In genomic region chr4:175536852-175537453, GRCh38 we compare ENCODE assay signal across 8 cellular contexts.
DNase-seq lines count a peak whose midpoint lies in the region; ATAC-seq, FAIRE-seq and TF ChIP-seq lines count a peak whose summit lies in the region.

No MANE protein-coding gene starts in this region.

- no peaks in the 10 kb centered on the region for H3K9me2 ChIP-seq in OCI-LY1 (ENCODE audit: low read depth, low read length)

- intact Hi-C loops in activated CD8-positive, alpha-beta T cell treated with anti-CD3 and anti-CD28 coated beads for 36 hours (cut with micrococcal nuclease), result no loop called here
- intact Hi-C loops in pancreas (cut with DNase I), result no loop called here
- intact Hi-C loops in CD4-positive, alpha-beta memory T cell (cut with micrococcal nuclease), result no loop called here

- peak; percentile 64 for FAIRE-seq in pancreas (lab: Jason Lieb, UNC)

- no peak overlapping the region for H3K4me3 Mint-ChIP-seq in activated CD8-positive, alpha-beta T cell treated with anti-CD3 and anti-CD28 coated beads for 36 hours
- no peak overlapping the region for H3K4me3 Mint-ChIP-seq in activated CD8-positive, alpha-beta T cell treated with anti-CD3 and anti-CD28 coated beads, Interleukin-2, amount 10 ng/mL, durations not matched to agents 7 days and 5 days
- no peak overlapping the region for H3K4me3 Mint-ChIP-seq in endothelial cell (ENCODE audit: unreplicated experiment)
- no peak overlapping the region for H3K4me3 Mint-ChIP-seq in CD4-positive, alpha-beta memory T cell
- no peak overlapping the region for H3K4me3 Mint-ChIP-seq in CD8-positive, alpha-beta memory T cell

- H3F3A ChIP-seq in OCI-LY1 (ENCODE audit: insufficient read depth, low read length), result no peaks in the 10 kb centered on the region

- H3K9me3 Mint-ChIP-seq in activated CD8-positive, alpha-beta T cell treated with anti-CD3 and anti-CD28 coated beads for 36 hours, result peaks cover 4% of the 10 kb centered on the region
- H3K9me3 Mint-ChIP-seq in activated CD8-positive, alpha-beta T cell treated with anti-CD3 and anti-CD28 coated beads, Interleukin-2, amount 10 ng/mL, durations not matched to agents 7 days and 5 days (ENCODE audit: insufficient read depth), result no peaks in the 10 kb centered on the region
- no peaks in the 10 kb centered on the region for H3K9me3 Mint-ChIP-seq in endothelial cell (ENCODE audit: unreplicated experiment)
- H3K9me3 Mint-ChIP-seq in CD4-positive, alpha-beta memory T cell, result peaks cover 0 to 6% (median under 1%) of the 10 kb centered on the region in 8 donors
- H3K9me3 Mint-ChIP-seq in CD8-positive, alpha-beta memory T cell, result peaks cover 0 to 11% (median 2%) of the 10 kb centered on the region in 5 donors

- CTCF ChIA-PET in activated CD8-positive, alpha-beta T cell treated with anti-CD3 and anti-CD28 coated beads for 36 hours (lab: Charles Lee), result interaction anchor here (1.5 kb wide), 1 partner anchor 774 kb away, joined by 3 read pairs; no protein-coding TSS in a partner anchor
- CTCF ChIA-PET in activated CD8-positive, alpha-beta T cell treated with anti-CD3 and anti-CD28 coated beads, Interleukin-2, amount 10 ng/mL, durations not matched to agents 7 days and 5 days (lab: Charles Lee), result no interaction called here
- CTCF ChIA-PET in CD4-positive, alpha-beta memory T cell (lab: Charles Lee; ENCODE audit: partially characterized antibody), result no interaction called here
- CTCF ChIA-PET in CD8-positive, alpha-beta memory T cell (lab: Charles Lee), result no interaction called here

- no peak overlapping the region for H3K27ac Mint-ChIP-seq in activated CD8-positive, alpha-beta T cell treated with anti-CD3 and anti-CD28 coated beads for 36 hours
- H3K27ac Mint-ChIP-seq in activated CD8-positive, alpha-beta T cell treated with anti-CD3 and anti-CD28 coated beads, Interleukin-2, amount 10 ng/mL, durations not matched to agents 7 days and 5 days, result no peak overlapping the region
- H3K27ac Mint-ChIP-seq in endothelial cell (ENCODE audit: unreplicated experiment), result no peak overlapping the region
- no peak overlapping the region for H3K27ac Mint-ChIP-seq in CD4-positive, alpha-beta memory T cell
- H3K27ac Mint-ChIP-seq in CD8-positive, alpha-beta memory T cell, result no peak overlapping the region

- H3K4me1 Mint-ChIP-seq in activated CD8-positive, alpha-beta T cell treated with anti-CD3 and anti-CD28 coated beads for 36 hours (ENCODE audit: low read depth), result no peaks in the 10 kb centered on the region
- no peaks in the 10 kb centered on the region for H3K4me1 Mint-ChIP-seq in activated CD8-positive, alpha-beta T cell treated with anti-CD3 and anti-CD28 coated beads, Interleukin-2, amount 10 ng/mL, durations not matched to agents 7 days and 5 days (ENCODE audit: low read depth)
- no peaks in the 10 kb centered on the region for H3K4me1 Mint-ChIP-seq in endothelial cell (ENCODE audit: unreplicated experiment)
- no peaks in the 10 kb centered on the region for H3K4me1 Mint-ChIP-seq in CD4-positive, alpha-beta memory T cell
- H3K4me1 Mint-ChIP-seq in CD8-positive, alpha-beta memory T cell, result no peaks in the 10 kb centered on the region

- peak overlapping the region; percentile 88 for H2AFZ ChIP-seq in OCI-LY1 (ENCODE audit: low read length)

- H3K27ac ChIP-seq in OCI-LY1 (ENCODE audit: low read depth, low read length, poor library complexity, severe bottlenecking), result no peak overlapping the region
- no peak overlapping the region for H3K27ac ChIP-seq in pancreas
- no peak overlapping the region for H3K27ac ChIP-seq in CD4-positive, alpha-beta memory T cell (ENCODE audit: low read depth, low read length)
- no peak overlapping the region for H3K27ac ChIP-seq in CD8-positive, alpha-beta memory T cell (ENCODE audit: low read depth, low read length)

- no peak for ATAC-seq in activated CD8-positive, alpha-beta T cell treated with anti-CD3 and anti-CD28 coated beads for 36 hours
- no peak for ATAC-seq in activated CD8-positive, alpha-beta T cell treated with anti-CD3 and anti-CD28 coated beads, Interleukin-2, amount 10 ng/mL, durations not matched to agents 7 days and 5 days
- ATAC-seq in HG03354 (IDR thresholded peaks at IDR 0.05; ENCODE audit: poor library complexity, severe bottlenecking, unreplicated experiment), result peak; percentile 75
- ATAC-seq in pancreas, result peak in 2 of 4 donors; percentile 48 to 53

- no peaks in the 10 kb centered on the region for H3K9me3 ChIP-seq in OCI-LY1 (ENCODE audit: low read length)
- H3K9me3 ChIP-seq in pancreas, result no peaks in the 10 kb centered on the region
- H3K9me3 ChIP-seq in CD4-positive, alpha-beta memory T cell (ENCODE audit: control insufficient read depth in 1 of 2, low read length in 2 of 2), result no peaks in the 10 kb centered on the region
- H3K9me3 ChIP-seq in CD8-positive, alpha-beta memory T cell (ENCODE audit: low read length), result no peaks in the 10 kb centered on the region

- H3K4me1 ChIP-seq in OCI-LY1 (ENCODE audit: insufficient read depth, low read length, severe bottlenecking), result peaks cover 20% of the 10 kb centered on the region
- no peaks in the 10 kb centered on the region for H3K4me1 ChIP-seq in pancreas
- no peaks in the 10 kb centered on the region for H3K4me1 ChIP-seq in CD4-positive, alpha-beta memory T cell (ENCODE audit: insufficient read depth, low read length)
- H3K4me1 ChIP-seq in CD8-positive, alpha-beta memory T cell (ENCODE audit: insufficient read depth, low read length), result no peaks in the 10 kb centered on the region

- POLR2A ChIA-PET in activated CD8-positive, alpha-beta T cell treated with anti-CD3 and anti-CD28 coated beads for 36 hours (lab: Charles Lee), result no interaction called here
- POLR2A ChIA-PET in activated CD8-positive, alpha-beta T cell treated with anti-CD3 and anti-CD28 coated beads, Interleukin-2, amount 10 ng/mL, durations not matched to agents 7 days and 5 days (lab: Charles Lee), result no interaction called here
- POLR2A ChIA-PET in CD4-positive, alpha-beta memory T cell (lab: Charles Lee; ENCODE audit: partially characterized antibody), result no interaction called here
- POLR2A ChIA-PET in CD8-positive, alpha-beta memory T cell (lab: Charles Lee), result no interaction called here

- H3K4me2 ChIP-seq in OCI-LY1 (ENCODE audit: low read length), result no peak overlapping the region; the same call in 1 of the 2 replicates

- no peaks in the 10 kb centered on the region for H3K36me3 Mint-ChIP-seq in activated CD8-positive, alpha-beta T cell treated with anti-CD3 and anti-CD28 coated beads for 36 hours (ENCODE audit: low read depth)
- no peaks in the 10 kb centered on the region for H3K36me3 Mint-ChIP-seq in activated CD8-positive, alpha-beta T cell treated with anti-CD3 and anti-CD28 coated beads, Interleukin-2, amount 10 ng/mL, durations not matched to agents 7 days and 5 days (ENCODE audit: low read depth)
- no peaks in the 10 kb centered on the region for H3K36me3 Mint-ChIP-seq in endothelial cell (ENCODE audit: low read depth, unreplicated experiment)
- H3K36me3 Mint-ChIP-seq in CD4-positive, alpha-beta memory T cell, result no peaks in the 10 kb centered on the region
- H3K36me3 Mint-ChIP-seq in CD8-positive, alpha-beta memory T cell, result no peaks in the 10 kb centered on the region

- peak; percentile 41 for TF ChIP-seq CTCF in activated CD8-positive, alpha-beta T cell treated with anti-CD3 and anti-CD28 coated beads for 36 hours (IDR thresholded peaks at IDR 0.05)
- TF ChIP-seq CTCF in OCI-LY1 (IDR thresholded peaks at IDR 0.05; ENCODE audit: low read length) (peak; percentile 54), endothelial cell (IDR thresholded peaks at IDR 0.05; ENCODE audit: unreplicated experiment) (peak; percentile 59), pancreas (IDR thresholded peaks at IDR 0.05) (peak in 1 of 4 donors; percentile 36)

- H3K27me3 Mint-ChIP-seq in activated CD8-positive, alpha-beta T cell treated with anti-CD3 and anti-CD28 coated beads for 36 hours, result no peaks in the 10 kb centered on the region
- no peaks in the 10 kb centered on the region for H3K27me3 Mint-ChIP-seq in activated CD8-positive, alpha-beta T cell treated with anti-CD3 and anti-CD28 coated beads, Interleukin-2, amount 10 ng/mL, durations not matched to agents 7 days and 5 days (ENCODE audit: low read depth)
- H3K27me3 Mint-ChIP-seq in endothelial cell (ENCODE audit: unreplicated experiment), result no peaks in the 10 kb centered on the region
- H3K27me3 Mint-ChIP-seq in CD4-positive, alpha-beta memory T cell, result no peaks in the 10 kb centered on the region
- H3K27me3 Mint-ChIP-seq in CD8-positive, alpha-beta memory T cell, result no peaks in the 10 kb centered on the region

- H3K27me3 ChIP-seq in OCI-LY1 (ENCODE audit: insufficient read depth, low read length), result no peaks in the 10 kb centered on the region
- H3K27me3 ChIP-seq in pancreas, result no peaks in the 10 kb centered on the region
- H3K27me3 ChIP-seq in CD4-positive, alpha-beta memory T cell (ENCODE audit: insufficient read depth, low read length), result no peaks in the 10 kb centered on the region
- no peaks in the 10 kb centered on the region for H3K27me3 ChIP-seq in CD8-positive, alpha-beta memory T cell (ENCODE audit: insufficient read depth, low read length, poor library complexity, severe bottlenecking)

- 22 to 28% methylated on average over 6 of the region's 6 CpGs for WGBS in pancreas, 2 donors

- no peaks in the 10 kb centered on the region for H3K79me2 ChIP-seq in OCI-LY1 (ENCODE audit: insufficient read depth, low read length)

- no peak overlapping the region; the same call in 1 of the 2 replicates for H3K9ac ChIP-seq in OCI-LY1 (ENCODE audit: low read length)

- no peaks in the 10 kb centered on the region for H4K20me1 ChIP-seq in OCI-LY1 (ENCODE audit: insufficient read depth, low read length)

- H3K4me3 ChIP-seq in OCI-LY1 (ENCODE audit: low read depth, low read length, poor library complexity, severe bottlenecking) (no peak overlapping the region), pancreas (no peak overlapping the region)
- no peak overlapping the region for H3K4me3 ChIP-seq in CD4-positive, alpha-beta memory T cell (ENCODE audit: low read length in 2 of 2)
- no peak overlapping the region for H3K4me3 ChIP-seq in CD8-positive, alpha-beta memory T cell (ENCODE audit: low read length)

- no peak for DNase-seq in activated CD8-positive, alpha-beta T cell treated with anti-CD3 and anti-CD28 coated beads for 36 hours
- no peak for DNase-seq in activated CD8-positive, alpha-beta T cell treated with anti-CD3 and anti-CD28 coated beads, Interleukin-2, amount 10 ng/mL, durations not matched to agents 7 days and 5 days
- DNase-seq in endothelial cell (ENCODE audit: low spot score) (peak; percentile 21), pancreas (no peak)
- DNase-seq in CD4-positive, alpha-beta memory T cell, result no peak
- no peak for DNase-seq in CD8-positive, alpha-beta memory T cell

- H3K36me3 ChIP-seq in OCI-LY1 (ENCODE audit: insufficient read depth, low read length) (no peaks in the 10 kb centered on the region), pancreas (no peaks in the 10 kb centered on the region)
- H3K36me3 ChIP-seq in CD4-positive, alpha-beta memory T cell (ENCODE audit: insufficient read depth, low read length), result no peaks in the 10 kb centered on the region
- no peaks in the 10 kb centered on the region for H3K36me3 ChIP-seq in CD8-positive, alpha-beta memory T cell (ENCODE audit: insufficient read depth, low read length)
